ENCODE assay signal across 30 cellular contexts in the genomic region with DNA sequence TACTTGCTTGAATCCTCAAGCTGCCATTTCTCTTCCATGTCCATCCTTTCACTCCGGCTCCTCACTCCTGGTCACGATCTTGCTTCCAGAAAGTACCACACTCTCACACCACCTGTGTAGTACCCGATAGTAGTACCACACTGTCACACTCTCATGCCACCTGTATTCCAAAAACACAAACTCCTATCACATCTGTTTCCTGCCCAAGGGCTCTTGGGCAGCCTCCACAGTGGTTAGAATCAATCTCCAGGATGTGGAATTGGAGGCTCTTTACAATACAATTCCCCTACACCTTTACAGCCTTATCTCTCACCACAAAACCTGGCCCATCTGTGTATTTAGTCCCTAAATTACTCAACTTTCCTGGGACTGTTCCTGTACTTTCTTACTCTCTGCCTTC.
DNase-seq lines count a peak whose midpoint lies in the region; ATAC-seq, FAIRE-seq and TF ChIP-seq lines count a peak whose summit lies in the region.
"Had no signal": no experiment of that assay in that cellular context is flagged by ENCODE, and none has a peak within 500 bp of the region (broad histone marks: within the 10 kb centered on the region; RNA-seq: fewer than 3 reads in every experiment).

No MANE protein-coding gene starts in this region.

- H3K4me2 ChIP-seq in DND-41 (ENCODE audit: insufficient read depth, low read length) (no peak overlapping the region), GM12878 (ENCODE audit: control insufficient read depth, insufficient read depth) (no peak overlapping the region)
- H3K4me2 ChIP-seq: A549; BLaER1 treated with 17β-estradiol and CSF1 and Interleukin-3, amounts not matched to agents 10 nM and 100 nM; PC-9 had no signal

- H3K9me3 ChIP-seq in DND-41 (ENCODE audit: insufficient read depth, low read length, severe bottlenecking) (no peaks in the 10 kb centered on the region), KOPT-K1 (ENCODE audit: insufficient read depth, low read length, poor library complexity, severe bottlenecking) (no peaks in the 10 kb centered on the region), GM12878 (replicated peaks; ENCODE audit: control insufficient read depth, insufficient read depth, low read length) (no peaks in the 10 kb centered on the region), WERI-Rb-1 (ENCODE audit: severe bottlenecking) (no peaks in the 10 kb centered on the region)
- H3K9me3 ChIP-seq: A549; BLaER1 treated with 17β-estradiol and CSF1 and Interleukin-3, amounts not matched to agents 10 nM and 100 nM; MG63; SJCRH30 had no signal

- no peak for TF ChIP-seq EP300 in GM12878 (IDR thresholded peaks at IDR 0.05; ENCODE audit: borderline replicate concordance in 1 of 2, control insufficient read depth in 1 of 2, low read depth in 2 of 2, low read length in 2 of 2)

- ATAC-seq in DND-41 (ENCODE audit: insufficient read depth, low read depth), result peak; percentile 73
- ATAC-seq in GM12878, result peak; percentile 5; the same call in 2 of the 3 replicates
- ATAC-seq: A549; CD8-positive, alpha-beta T cell; Right ventricle myocardium inferior had no signal

- intact Hi-C loops in GM12878 (cut with micrococcal nuclease; ENCODE audit: unreplicated experiment), result no loop called here

- H3K27ac ChIP-seq in DND-41 (ENCODE audit: low read length), result peak overlapping the region; percentile 57
- peak overlapping the region; percentile 84 for H3K27ac ChIP-seq in KOPT-K1 (ENCODE audit: low read depth, low read length, poor library complexity, severe bottlenecking)
- H3K27ac ChIP-seq in GM12878 (ENCODE audit: control insufficient read depth, insufficient read depth), result no peak overlapping the region
- H3K27ac ChIP-seq in WERI-Rb-1, result no peak overlapping the region
- H3K27ac ChIP-seq: A549; BLaER1 treated with 17β-estradiol and CSF1 and Interleukin-3, amounts not matched to agents 10 nM and 100 nM; GM23248; PC-9; SJCRH30 had no signal

- 55% methylated on average over 3 of the region's 3 CpGs for WGBS in GM12878 (ENCODE audit: insufficient coverage, insufficient replicate concordance, low lambda C conversion rate, missing lambda C conversion rate)

- peaks cover 2% of the 10 kb centered on the region for H3K36me3 Mint-ChIP-seq in neural crest cell (ENCODE audit: low read depth)
- H3K36me3 Mint-ChIP-seq in endothelial cell (ENCODE audit: low read depth, unreplicated experiment), result peaks cover 5% of the 10 kb centered on the region
- H3K36me3 Mint-ChIP-seq: IgD-negative memory B cell had no signal

- no peak for TF ChIP-seq POLR2A in GM12878 (IDR thresholded peaks at IDR 0.05; ENCODE audit: low read depth, low read length)

- POLR2A ChIA-PET in GM12878 (lab: Charles Lee), result interaction anchor here (0.6 kb wide), 1 partner anchor 1918 kb away, joined by 3 read pairs; no protein-coding TSS in a partner anchor

- no peak overlapping the region for H3K4me3 Mint-ChIP-seq in neural crest cell
- no peak overlapping the region for H3K4me3 Mint-ChIP-seq in endothelial cell (ENCODE audit: unreplicated experiment)
- H3K4me3 Mint-ChIP-seq: CD8-positive, alpha-beta T cell; H9; IgD-negative memory B cell had no signal

- TF ChIP-seq CTCF in DND-41 (IDR thresholded peaks at IDR 0.05; ENCODE audit: borderline replicate concordance, extremely low read depth, low read length, poor library complexity, severe bottlenecking), result no peak
- no peak for TF ChIP-seq CTCF in GM12878 (IDR thresholded peaks at IDR 0.05 in 2 of 3, conservative IDR thresholded peaks at IDR 0.05 in 1 of 3; ENCODE audit: control insufficient read depth in 2 of 3, extremely low read depth in 1 of 3, insufficient read depth in 1 of 3, low read depth in 3 of 3, low read length in 3 of 3)
- TF ChIP-seq CTCF in neural crest cell (conservative IDR thresholded peaks at IDR 0.05), result no peak
- TF ChIP-seq CTCF in endothelial cell (IDR thresholded peaks at IDR 0.05; ENCODE audit: unreplicated experiment), result no peak
- no peak for TF ChIP-seq CTCF in WERI-Rb-1 (IDR thresholded peaks at IDR 0.05; ENCODE audit: low read depth, low read length)

- H3K4me1 Mint-ChIP-seq in neural crest cell, result peaks cover 4% of the 10 kb centered on the region
- H3K4me1 Mint-ChIP-seq in endothelial cell (ENCODE audit: unreplicated experiment), result peaks cover 24% of the 10 kb centered on the region
- H3K4me1 Mint-ChIP-seq: IgD-negative memory B cell had no signal

- in situ Hi-C loops in GM12878 (cut with MboI), result no loop called here

- CTCF ChIA-PET in GM12878 (lab: Yijun Ruan, JAX), result interaction anchor here (0.6 kb wide), 1 partner anchor 46 kb away, joined by 3 read pairs; no protein-coding TSS in a partner anchor

- H3K27ac Mint-ChIP-seq in neural crest cell (ENCODE audit: unreplicated experiment) (peak overlapping the region; percentile 21), endothelial cell (ENCODE audit: unreplicated experiment) (no peak overlapping the region)
- H3K27ac Mint-ChIP-seq: CD8-positive, alpha-beta T cell; IgD-negative memory B cell had no signal

- SMC1A ChIA-PET in GM12878 (lab: Charles Lee; ENCODE audit: uncharacterized antibody, unreplicated experiment), result interaction anchor here (0.9 to 7.3 kb wide), 5 partner anchors 8 to 92 kb away, joined by 3 to 56 read pairs (median 3); no protein-coding TSS in a partner anchor

- H3K27me3 ChIP-seq in DND-41 (ENCODE audit: insufficient read depth, low read length, poor library complexity) (no peaks in the 10 kb centered on the region), GM12878 (replicated peaks in 1 of 2; ENCODE audit: control insufficient read depth in 2 of 2, insufficient read depth in 2 of 2, low read length in 1 of 2) (no peaks in the 10 kb centered on the region), WERI-Rb-1 (ENCODE audit: insufficient read depth, low read depth, severe bottlenecking) (no peaks in the 10 kb centered on the region)
- H3K27me3 ChIP-seq: BLaER1 treated with 17β-estradiol and CSF1 and Interleukin-3, amounts not matched to agents 10 nM and 100 nM; MG63; SJCRH30 had no signal

- no peak for FAIRE-seq in GM12878 (lab: Jason Lieb, UNC)
- FAIRE-seq: A549, HTR-8/SVneo had no signal

- no peaks in the 10 kb centered on the region for H4K20me1 ChIP-seq in DND-41 (ENCODE audit: insufficient read depth, low read length)
- H4K20me1 ChIP-seq in GM12878 (ENCODE audit: control insufficient read depth, insufficient read depth), result no peaks in the 10 kb centered on the region

- H3K9me3 Mint-ChIP-seq in neural crest cell (no peaks in the 10 kb centered on the region), endothelial cell (ENCODE audit: unreplicated experiment) (no peaks in the 10 kb centered on the region)
- H3K9me3 Mint-ChIP-seq: CD8-positive, alpha-beta T cell; H9 had no signal

- H3K4me3 ChIP-seq in DND-41 (ENCODE audit: low read depth in 1 of 2, low read length in 2 of 2) (no peak overlapping the region), GM12878 (no peak overlapping the region), WERI-Rb-1 (ENCODE audit: low read depth, low read length) (no peak overlapping the region)
- H3K4me3 ChIP-seq: A549; BLaER1 treated with 17β-estradiol and CSF1 and Interleukin-3, amounts not matched to agents 10 nM and 100 nM; GM23248; MG63; PC-9; SJCRH30 had no signal

- H3K36me3 ChIP-seq in DND-41 (ENCODE audit: insufficient read depth, low read length), result peaks cover 26% of the 10 kb centered on the region
- H3K36me3 ChIP-seq in KOPT-K1 (ENCODE audit: insufficient read depth, low read length), result peaks cover 28% of the 10 kb centered on the region
- H3K36me3 ChIP-seq in GM12878 (ENCODE audit: control insufficient read depth in 2 of 2, insufficient read depth in 2 of 2, low read length in 1 of 2), result no peaks in the 10 kb centered on the region
- H3K36me3 ChIP-seq in WERI-Rb-1, result no peaks in the 10 kb centered on the region
- H3K36me3 ChIP-seq: MG63, SJCRH30 had no signal

- TF ChIP-seq RAD21 in GM12878 (IDR thresholded peaks at IDR 0.05; ENCODE audit: insufficient read depth, low read depth, low read length), result no peak

- no TSS peak for BruUV-seq in GM12878 (replicated peaks; lab: Mats Ljungman, UMichigan)

- H3K9ac ChIP-seq in DND-41 (ENCODE audit: low read depth, low read length) (no peak overlapping the region), GM12878 (ENCODE audit: control insufficient read depth, insufficient read depth, low read length) (no peak overlapping the region)
- H3K9ac ChIP-seq: BLaER1 treated with 17β-estradiol and CSF1 and Interleukin-3, amounts not matched to agents 10 nM and 100 nM; GM23248 had no signal

- H2AFZ ChIP-seq in DND-41 (ENCODE audit: low read depth, low read length) (no peak overlapping the region), GM12878 (ENCODE audit: control insufficient read depth, low read depth, low read length) (no peak overlapping the region)
- H2AFZ ChIP-seq: GM23248, PC-9 had no signal

- DNase-seq in DND-41 (no peak), GM12878 (ENCODE audit: low read depth, low spot score) (no peak), neural crest cell (ENCODE audit: low read depth, low spot score) (no peak), endothelial cell (ENCODE audit: low spot score) (no peak), WERI-Rb-1 (no peak), DMS 273 (lab: John Stamatoyannopoulos, UW; ENCODE audit: unreplicated experiment) (no peak)
- no peak for DNase-seq in activated effector memory CD4-positive, alpha-beta T cell treated with Interleukin-2 at 50 U/mL for 16 hours
- DNase-seq: AML-193; CD8-positive, alpha-beta T cell; DMS79 treated with DMSO at 0.1 percent for 48 hours; H9; Kasumi-1; MG63; NCI-H1105 treated with DMSO at 0.1 percent for 48 hours; NCI-H146; NCI-H1930; NCI-H2107; NCI-H446; NCI-H524 treated with DMSO at 0.1 percent for 48 hours; NCI-H774; NK-92 treated with Interleukin-12 subunit alpha and Interleukin-12 subunit beta, amount 100 ng/mL, for 24 hours; PC-9; SJCRH30 had no signal

- no peaks in the 10 kb centered on the region for H3K27me3 Mint-ChIP-seq in neural crest cell (ENCODE audit: low read depth)
- H3K27me3 Mint-ChIP-seq in endothelial cell (ENCODE audit: unreplicated experiment), result peaks cover 2% of the 10 kb centered on the region

- RAD21 ChIA-PET in GM12878 (lab: Charles Lee; ENCODE audit: unreplicated experiment), result interaction anchor here (1.3 to 3.8 kb wide), 5 partner anchors 8 to 22 kb away, joined by 4 to 25 read pairs (median 5); no protein-coding TSS in a partner anchor

- peaks cover 37% of the 10 kb centered on the region for H3K4me1 ChIP-seq in DND-41 (ENCODE audit: insufficient read depth, low read length)
- H3K4me1 ChIP-seq in GM12878 (ENCODE audit: control insufficient read depth, insufficient read depth, low read length), result no peaks in the 10 kb centered on the region
- H3K4me1 ChIP-seq: A549 had no signal

- H3K79me2 ChIP-seq in DND-41 (ENCODE audit: insufficient read depth, low read length), result peaks cover 94% of the 10 kb centered on the region
- no peaks in the 10 kb centered on the region for H3K79me2 ChIP-seq in GM12878 (ENCODE audit: control insufficient read depth, insufficient read depth, low read length)

TF ChIP-seq in GM12878, 131 proteins besides CTCF, POLR2A, EP300 and RAD21 (continues in another document):
- no peak for TF ChIP-seq ZNF274 (IDR thresholded peaks at IDR 0.05; ENCODE audit: insufficient read depth, insufficient read length)

Comparison
In these comparisons a context has a peak if more than half of its experiments do, and no peak if none do; other contexts are left out.
1. H3K27ac ChIP-seq: peak in DND-41 (single experiment) and KOPT-K1 (single experiment); none in GM12878 (single experiment) and WERI-Rb-1 (single experiment).